In the genomic region with DNA sequence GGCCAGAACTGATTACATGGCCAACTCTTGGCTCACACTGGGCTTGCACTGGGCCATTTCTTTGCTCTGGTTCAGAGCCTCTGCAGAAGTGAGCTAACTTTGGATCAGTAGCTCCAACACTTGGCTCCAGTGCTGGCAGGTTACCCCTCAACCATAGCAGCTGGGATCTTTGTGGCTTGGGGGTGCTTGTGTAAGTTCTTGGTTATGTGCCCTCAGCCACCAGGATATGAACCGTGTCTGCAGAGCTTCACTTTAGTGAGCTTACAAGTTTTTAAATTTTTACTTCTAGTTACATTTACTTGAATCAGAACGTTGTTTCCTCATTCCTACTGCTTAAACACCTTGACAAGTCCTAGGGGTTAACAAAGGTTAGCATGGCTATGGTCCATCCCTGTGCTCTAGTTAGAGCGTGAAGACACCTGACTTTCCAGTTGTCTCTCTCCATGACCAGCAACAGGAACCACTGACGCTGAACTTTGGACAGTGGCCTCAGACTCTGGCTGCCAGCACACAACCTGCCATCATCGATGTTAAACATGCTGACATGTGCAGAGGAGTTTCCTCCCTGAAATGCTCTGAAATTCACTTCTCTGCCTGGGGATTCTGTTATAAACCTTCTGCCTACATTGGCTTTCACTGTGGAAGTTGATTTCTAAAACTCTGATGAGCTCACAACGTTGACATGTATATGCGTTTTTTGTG, we compare ENCODE assay signal across 7 cellular contexts. TPM values are rescaled to one million over a fixed set of nuclear protein-coding genes. Genes with fewer than 3 reads are reported as not detected.
DNase-seq lines count a peak whose midpoint lies in the region; ATAC-seq and TF ChIP-seq lines count a peak whose summit lies in the region.
"Had no signal": no experiment of that assay in that cellular context is flagged by ENCODE, and none has a peak within 500 bp of the region (broad histone marks: within the 10 kb centered on the region; RNA-seq: fewer than 3 reads in every experiment).

No MANE protein-coding gene starts in this region.

- H3K36me3 ChIP-seq in HEK293 (ENCODE audit: control insufficient read depth in 2 of 2, insufficient read depth in 1 of 2, low read length in 2 of 2): peaks cover 25 to 79% of the 10 kb centered on the region in 2 experiments; a peak in 2 of 3 replicates

- no peak for TF ChIP-seq CTCF in HEK293 (tag by site-specific recombination; IDR thresholded peaks at IDR 0.05)

- ATAC-seq in natural killer cell treated with Interleukin-12 subunit alpha and Interleukin-12 subunit beta and Interleukin-15 and Interleukin-18, amount 100 ng/mL, for 72 hours: no peak
- no peak for ATAC-seq in GM21423 (IDR thresholded peaks at IDR 0.05; ENCODE audit: unreplicated experiment)

- peaks cover 25 to 30% of the 10 kb centered on the region in 2 donors for H3K4me1 Mint-ChIP-seq in natural killer cell treated with Interleukin-12 subunit alpha and Interleukin-12 subunit beta and Interleukin-15 and Interleukin-18, amount 100 ng/mL, for 72 hours (ENCODE audit: low read depth in 2 of 2)
- H3K4me1 Mint-ChIP-seq in immature natural killer cell: peaks cover 29 to 36% of the 10 kb centered on the region in 2 donors

- POLR2A ChIA-PET in HEK293 (lab: Yijun Ruan, JAX): interaction anchor here (4.9 kb wide), 1 partner anchor 14 kb away, joined by 27 read pairs; a partner anchor contains a TSS

- no peaks in the 10 kb centered on the region for H3K9me3 Mint-ChIP-seq in natural killer cell treated with Interleukin-12 subunit alpha and Interleukin-12 subunit beta and Interleukin-15 and Interleukin-18, amount 100 ng/mL, for 72 hours
- H3K9me3 Mint-ChIP-seq in immature natural killer cell: no peaks in the 10 kb centered on the region

- DNase-seq in activated T-cell treated with anti-CD3 and anti-CD28 coated beads, Interleukin-2, amount 50 U/mL, for 48 hours: peak; percentile 15 to 17
- DNase-seq in natural killer cell treated with Interleukin-12 subunit alpha and Interleukin-12 subunit beta and Interleukin-15 and Interleukin-18, amount 100 ng/mL, for 72 hours (ENCODE audit: low spot score): no peak
- DNase-seq in immature natural killer cell: no peak
- no peak for DNase-seq in NCI-H2227 treated with DMSO at 0.1 percent for 48 hours (lab: John Stamatoyannopoulos, UW)

- H3K4me3 Mint-ChIP-seq in natural killer cell treated with Interleukin-12 subunit alpha and Interleukin-12 subunit beta and Interleukin-15 and Interleukin-18, amount 100 ng/mL, for 72 hours: peak overlapping the region; percentile 18
- no peak overlapping the region for H3K4me3 Mint-ChIP-seq in immature natural killer cell

- peaks cover 12% of the 10 kb centered on the region for H3K36me3 Mint-ChIP-seq in natural killer cell treated with Interleukin-12 subunit alpha and Interleukin-12 subunit beta and Interleukin-15 and Interleukin-18, amount 100 ng/mL, for 72 hours
- H3K36me3 Mint-ChIP-seq in immature natural killer cell: peaks cover 0 to 13% (median 8%) of the 10 kb centered on the region in 3 donors

- CTCF ChIA-PET in HEK293 (lab: Yijun Ruan, JAX): interaction anchor here (0.8 kb wide), 1 partner anchor 12 kb away, joined by 3 read pairs; no protein-coding TSS in a partner anchor

- no peak overlapping the region for H3K27ac Mint-ChIP-seq in natural killer cell treated with Interleukin-12 subunit alpha and Interleukin-12 subunit beta and Interleukin-15 and Interleukin-18, amount 100 ng/mL, for 72 hours
- H3K27ac Mint-ChIP-seq in immature natural killer cell: peak overlapping the region in 2 of 6 donors; percentile 28 to 74

- peaks cover 8% of the 10 kb centered on the region for H3K4me1 ChIP-seq in HEK293 (ENCODE audit: control insufficient read depth, insufficient read depth, low read length)

- no peaks in the 10 kb centered on the region for H3K27me3 Mint-ChIP-seq in natural killer cell treated with Interleukin-12 subunit alpha and Interleukin-12 subunit beta and Interleukin-15 and Interleukin-18, amount 100 ng/mL, for 72 hours
- peaks cover 0 to 9% (median 7%) of the 10 kb centered on the region in 3 donors for H3K27me3 Mint-ChIP-seq in immature natural killer cell (ENCODE audit: low read depth in 3 of 3)

- peak overlapping the region; percentile 38; the same call in 1 of the 2 replicates for H3K27ac ChIP-seq in HEK293 (ENCODE audit: extremely low read depth, low read depth, low read length)

- H3K9me3 ChIP-seq in HEK293 (ENCODE audit: control insufficient read depth, insufficient read depth, low read depth, low read length): no peaks in the 10 kb centered on the region

- H3K4me3 ChIP-seq in HEK293 (ENCODE audit: low read depth, low read length): no peak overlapping the region

TF ChIP-seq in HEK293, 187 proteins besides CTCF, POLR2A, EP300 and RAD21 (continues in another document):
- TF ChIP-seq, protein P1, sequence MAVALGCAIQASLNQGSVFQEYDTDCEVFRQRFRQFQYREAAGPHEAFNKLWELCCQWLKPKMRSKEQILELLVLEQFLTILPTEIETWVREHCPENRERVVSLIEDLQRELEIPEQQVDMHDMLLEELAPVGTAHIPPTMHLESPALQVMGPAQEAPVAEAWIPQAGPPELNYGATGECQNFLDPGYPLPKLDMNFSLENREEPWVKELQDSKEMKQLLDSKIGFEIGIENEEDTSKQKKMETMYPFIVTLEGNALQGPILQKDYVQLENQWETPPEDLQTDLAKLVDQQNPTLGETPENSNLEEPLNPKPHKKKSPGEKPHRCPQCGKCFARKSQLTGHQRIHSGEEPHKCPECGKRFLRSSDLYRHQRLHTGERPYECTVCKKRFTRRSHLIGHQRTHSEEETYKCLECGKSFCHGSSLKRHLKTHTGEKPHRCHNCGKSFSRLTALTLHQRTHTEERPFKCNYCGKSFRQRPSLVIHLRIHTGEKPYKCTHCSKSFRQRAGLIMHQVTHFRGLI (tag by site-specific recombination; IDR thresholded peaks at IDR 0.05): peak; percentile 88
- TF ChIP-seq ZNF132 (tag by site-specific recombination; IDR thresholded peaks at IDR 0.05; ENCODE audit: borderline replicate concordance) (no peak), PRDM1 (tag by site-specific recombination; IDR thresholded peaks at IDR 0.05) (peak; percentile 35; the same call in 1 of the 2 replicates), SCRT2 (tag by site-specific recombination; IDR thresholded peaks at IDR 0.05) (peak; percentile 30; the same call in 1 of the 2 replicates), ZNF555 (tag by site-specific recombination; conservative IDR thresholded peaks at IDR 0.05) (no peak), ZSCAN16 (tag by site-specific recombination; IDR thresholded peaks at IDR 0.05) (no peak), ZNF76 (tag by site-specific recombination; IDR thresholded peaks at IDR 0.05; ENCODE audit: borderline replicate concordance, low read depth) (no peak), ZNF560 (tag by site-specific recombination; IDR thresholded peaks at IDR 0.05; ENCODE audit: borderline replicate concordance) (no peak), ZNF266 (tag by site-specific recombination; IDR thresholded peaks at IDR 0.05; ENCODE audit: low read depth) (no peak), KLF10 (tag by site-specific recombination; IDR thresholded peaks at IDR 0.05) (no peak), ZNF335 (tag by site-specific recombination; conservative IDR thresholded peaks at IDR 0.05) (no peak), ZFP41 (tag by site-specific recombination; IDR thresholded peaks at IDR 0.05; ENCODE audit: borderline replicate concordance) (no peak)
- TF ChIP-seq, protein P2, sequence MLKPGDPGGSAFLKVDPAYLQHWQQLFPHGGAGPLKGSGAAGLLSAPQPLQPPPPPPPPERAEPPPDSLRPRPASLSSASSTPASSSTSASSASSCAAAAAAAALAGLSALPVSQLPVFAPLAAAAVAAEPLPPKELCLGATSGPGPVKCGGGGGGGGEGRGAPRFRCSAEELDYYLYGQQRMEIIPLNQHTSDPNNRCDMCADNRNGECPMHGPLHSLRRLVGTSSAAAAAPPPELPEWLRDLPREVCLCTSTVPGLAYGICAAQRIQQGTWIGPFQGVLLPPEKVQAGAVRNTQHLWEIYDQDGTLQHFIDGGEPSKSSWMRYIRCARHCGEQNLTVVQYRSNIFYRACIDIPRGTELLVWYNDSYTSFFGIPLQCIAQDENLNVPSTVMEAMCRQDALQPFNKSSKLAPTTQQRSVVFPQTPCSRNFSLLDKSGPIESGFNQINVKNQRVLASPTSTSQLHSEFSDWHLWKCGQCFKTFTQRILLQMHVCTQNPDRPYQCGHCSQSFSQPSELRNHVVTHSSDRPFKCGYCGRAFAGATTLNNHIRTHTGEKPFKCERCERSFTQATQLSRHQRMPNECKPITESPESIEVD (tag by site-specific recombination; IDR thresholded peaks at IDR 0.05): no peak
- TF ChIP-seq, protein P3, sequence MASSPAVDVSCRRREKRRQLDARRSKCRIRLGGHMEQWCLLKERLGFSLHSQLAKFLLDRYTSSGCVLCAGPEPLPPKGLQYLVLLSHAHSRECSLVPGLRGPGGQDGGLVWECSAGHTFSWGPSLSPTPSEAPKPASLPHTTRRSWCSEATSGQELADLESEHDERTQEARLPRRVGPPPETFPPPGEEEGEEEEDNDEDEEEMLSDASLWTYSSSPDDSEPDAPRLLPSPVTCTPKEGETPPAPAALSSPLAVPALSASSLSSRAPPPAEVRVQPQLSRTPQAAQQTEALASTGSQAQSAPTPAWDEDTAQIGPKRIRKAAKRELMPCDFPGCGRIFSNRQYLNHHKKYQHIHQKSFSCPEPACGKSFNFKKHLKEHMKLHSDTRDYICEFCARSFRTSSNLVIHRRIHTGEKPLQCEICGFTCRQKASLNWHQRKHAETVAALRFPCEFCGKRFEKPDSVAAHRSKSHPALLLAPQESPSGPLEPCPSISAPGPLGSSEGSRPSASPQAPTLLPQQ (tag by site-specific recombination; IDR thresholded peaks at IDR 0.05): no peak

RNA-seq across cellular contexts. Expression of a gene that starts 4.1 kb away (rescaled TPM):
- 10 to 100 TPM; 15.6 to 26.9 TPM for total RNA-seq in natural killer cell treated with Interleukin-12 subunit alpha and Interleukin-12 subunit beta and Interleukin-15 and Interleukin-18, amount 100 ng/mL, for 72 hours
- 1 to 10 TPM; 6.3 to 10.0 (median 6.3) TPM for polyA plus RNA-seq in immature natural killer cell

RNA-seq across cellular contexts. Expression of a gene that starts 13.0 kb away (rescaled TPM):
- total RNA-seq in natural killer cell treated with Interleukin-12 subunit alpha and Interleukin-12 subunit beta and Interleukin-15 and Interleukin-18, amount 100 ng/mL, for 72 hours: 10 to 100 TPM; 29.6 to 39.0 TPM
- polyA plus RNA-seq in immature natural killer cell: 10 to 100 TPM; 36.6 to 52.0 (median 44.4) TPM

RNA-seq across cellular contexts. Expression of a gene that starts 13.2 kb away (rescaled TPM):
- 10 to 100 TPM; 52.3 to 82.8 TPM for total RNA-seq in natural killer cell treated with Interleukin-12 subunit alpha and Interleukin-12 subunit beta and Interleukin-15 and Interleukin-18, amount 100 ng/mL, for 72 hours
- 10 to 100 TPM; 13.0 to 24.9 (median 23.2) TPM for polyA plus RNA-seq in immature natural killer cell

RNA-seq across cellular contexts. Expression of a gene that starts 15.2 kb away (rescaled TPM):
- 10 to 100 TPM; 41.5 to 45.8 TPM for total RNA-seq in natural killer cell treated with Interleukin-12 subunit alpha and Interleukin-12 subunit beta and Interleukin-15 and Interleukin-18, amount 100 ng/mL, for 72 hours
- 10 to 100 TPM; 26.5 to 52.0 (median 30.9) TPM for polyA plus RNA-seq in immature natural killer cell

RNA-seq across cellular contexts. Expression of a gene that starts 25.3 kb away (rescaled TPM):
- 1 to 10 TPM; 1.5 to 5.0 TPM for total RNA-seq in natural killer cell treated with Interleukin-12 subunit alpha and Interleukin-12 subunit beta and Interleukin-15 and Interleukin-18, amount 100 ng/mL, for 72 hours
- not detected for polyA plus RNA-seq in immature natural killer cell
- total RNA-seq: H1 had no signal
- polyA plus RNA-seq: H1 had no signal

Comparison
In these comparisons a context has a peak if more than half of its experiments do, and no peak if none do; other contexts are left out.
1. DNase-seq: peak in activated T-cell treated with anti-CD3 and anti-CD28 coated beads, Interleukin-2, amount 50 U/mL, for 48 hours (2 of 2); none in natural killer cell treated with Interleukin-12 subunit alpha and Interleukin-12 subunit beta and Interleukin-15 and Interleukin-18, amount 100 ng/mL, for 72 hours (single experiment), immature natural killer cell (0 of 3) and NCI-H2227 treated with DMSO at 0.1 percent for 48 hours (single experiment).